8 cellular contexts compared by ENCODE assay signal in the genomic region with DNA sequence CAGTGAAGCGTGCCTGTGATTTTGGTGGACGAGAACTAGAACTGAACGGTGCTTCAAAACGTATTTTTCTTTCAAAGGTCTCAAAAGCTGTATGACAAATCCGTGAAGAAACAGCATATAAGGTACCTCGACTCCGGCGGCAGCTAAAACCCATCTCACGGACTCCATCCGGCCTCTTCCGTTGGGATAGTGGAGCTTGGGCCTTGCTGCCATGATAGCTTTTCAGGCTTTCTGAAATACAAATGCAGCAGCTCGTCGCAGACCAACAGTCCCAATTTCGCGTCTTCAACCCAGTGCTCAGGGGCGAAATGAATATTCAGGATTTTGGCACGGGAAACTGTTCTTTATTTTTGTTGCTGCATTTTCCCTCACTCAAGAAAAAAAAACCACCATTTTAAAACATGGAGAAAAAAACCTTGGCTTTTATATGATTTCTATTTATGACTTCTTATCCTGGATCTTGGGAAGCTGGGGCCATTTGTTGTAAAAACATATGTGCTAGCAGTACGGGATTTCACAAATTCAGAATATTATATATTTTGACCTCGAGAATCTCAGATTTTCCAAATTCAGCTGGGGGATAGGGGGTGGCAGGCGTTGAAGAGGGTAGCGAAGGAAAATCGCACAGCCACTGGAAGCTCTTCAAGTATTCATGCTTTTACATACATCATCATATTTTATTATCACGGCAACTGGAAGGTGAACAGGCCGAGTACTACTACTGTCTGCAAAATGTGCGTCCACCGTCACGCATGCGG. TPM values are rescaled to one million over a fixed set of nuclear protein-coding genes. Genes with fewer than 3 reads are reported as not detected.
A peak's percentile ranks its signal among the peaks of the same experiment; 100 is the strongest.
DNase-seq lines count a peak whose midpoint lies in the region; ATAC-seq, FAIRE-seq and TF ChIP-seq lines count a peak whose summit lies in the region.

No MANE protein-coding gene starts in this region.

- H3K9me3 ChIP-seq in K562 (replicated peaks; ENCODE audit: control insufficient read depth, insufficient read depth, low read depth, low read length) (no peaks in the 10 kb centered on the region), skeletal muscle tissue (ENCODE audit: control insufficient read depth in 3 of 3, low read length in 3 of 3) (no peaks in the 10 kb centered on the region)

- FAIRE-seq in K562 (lab: Jason Lieb, UNC): no peak

- peak; percentile 1 for ATAC-seq in GM18858 (IDR thresholded peaks at IDR 0.05; ENCODE audit: unreplicated experiment)
- no peak for ATAC-seq in K562

- TF ChIP-seq RAD21 in K562 (CRISPR knock-in tag; conservative IDR thresholded peaks at IDR 0.05 in 1 of 2, IDR thresholded peaks at IDR 0.05 in 1 of 2): no peak

- H3K4me3 ChIP-seq in K562 (peak overlapping the region; percentile 51), skeletal muscle tissue (ENCODE audit: low read length in 3 of 3) (peak overlapping the region; percentile 88 to 97 (median 90))

- no peaks in the 10 kb centered on the region for H3K79me2 ChIP-seq in K562 (ENCODE audit: control insufficient read depth, insufficient read depth, low read length)

- no peaks in the 10 kb centered on the region; a peak in 1 of 5 replicates for H3K27me3 ChIP-seq in K562 (ENCODE audit: control insufficient read depth in 2 of 2, insufficient read depth in 2 of 2, low read length in 2 of 2)
- H3K27me3 ChIP-seq in skeletal muscle tissue (ENCODE audit: control insufficient read depth in 3 of 3, insufficient read depth in 3 of 3, low read length in 3 of 3): no peaks in the 10 kb centered on the region

- H3K9ac ChIP-seq in K562 (ENCODE audit: insufficient read depth in 1 of 2, low read depth in 2 of 2, low read length in 2 of 2): peak overlapping the region; percentile 86 to 92
- peak overlapping the region; percentile 90 to 91 (median 90) for H3K9ac ChIP-seq in skeletal muscle tissue (ENCODE audit: low read depth in 1 of 3, low read length in 3 of 3)

- intact Hi-C loops in K562 (cut with micrococcal nuclease): loop anchor here (10.0 kb wide), 1 partner anchor 269 kb away; no protein-coding TSS in a partner anchor

- DNase-seq in AG08395 (ENCODE audit: low spot score): peak; percentile 31
- DNase-seq in NCI-H345 (lab: John Stamatoyannopoulos, UW): peak; percentile 33
- DNase-seq in K562 (ENCODE audit: extremely low read depth in 1 of 4, low spot score in 3 of 4): peak in 1 of 4 experiments; percentile 9
- peak; percentile 38 for DNase-seq in iPS-NIHi7 (ENCODE audit: extremely low spot score)
- DNase-seq in GF-D8 (lab: John Stamatoyannopoulos, UW): no peak
- DNase-seq in NCI-H2029 treated with DMSO at 0.1 percent for 48 hours (lab: John Stamatoyannopoulos, UW): no peak

- H3K27ac ChIP-seq in K562 (ENCODE audit: extremely low read depth, low read depth, low read length) (peak overlapping the region; percentile 90), skeletal muscle tissue (ENCODE audit: low read depth, low read length) (peak overlapping the region; percentile 85)

- in situ Hi-C loops in K562 (cut with MboI): loop anchor here (5.0 kb wide), 1 partner anchor 63 kb away; no protein-coding TSS in a partner anchor

- 55% methylated on average over 27 of the region's 28 CpGs for WGBS in K562 (ENCODE audit: insufficient coverage, low coverage, missing lambda C conversion rate)

- H3K4me1 ChIP-seq in K562 (replicated peaks in 1 of 2; ENCODE audit: control insufficient read depth in 2 of 2, insufficient read depth in 2 of 2, low read length in 2 of 2) (peaks cover 0 to 10% of the 10 kb centered on the region in 2 experiments; a peak in 3 of 5 replicates), skeletal muscle tissue (ENCODE audit: control insufficient read depth in 3 of 3, insufficient read depth in 3 of 3, low read length in 3 of 3) (peaks cover 0 to 10% (median 8%) of the 10 kb centered on the region in 3 donors)

- POLR2A ChIA-PET in K562 (lab: Yijun Ruan, JAX): interaction anchor here (0.7 to 2.0 kb wide), 10 partner anchors 9 to 113 kb away, joined by 3 to 9 read pairs (median 3); a partner anchor contains a TSS

- no peak for TF ChIP-seq CTCF in K562 (IDR thresholded peaks at IDR 0.05 in 2 of 3, conservative IDR thresholded peaks at IDR 0.05 in 1 of 3; ENCODE audit: insufficient read depth in 2 of 3, low read depth in 1 of 3, low read length in 3 of 3)

- no peaks in the 10 kb centered on the region for H3K9me1 ChIP-seq in K562 (ENCODE audit: control insufficient read depth, insufficient read depth, low read length)

- no peaks in the 10 kb centered on the region for H4K20me1 ChIP-seq in K562 (replicated peaks; ENCODE audit: control insufficient read depth, insufficient read depth, low read length)

- no peak for TF ChIP-seq EP300 in K562 (IDR thresholded peaks at IDR 0.05; ENCODE audit: low read length)

- CTCF ChIA-PET in K562 (lab: Yijun Ruan, JAX; ENCODE audit: low intra/inter-chr PET ratio): no interaction called here

- no TSS peak for BruUV-seq in K562 (replicated peaks; lab: Mats Ljungman, UMichigan)

- peak overlapping the region; percentile 91 for H2AFZ ChIP-seq in K562 (ENCODE audit: low read depth, low read length)

- peak overlapping the region; percentile 73 for H3K4me2 ChIP-seq in K562 (ENCODE audit: insufficient read depth, low read length)

- no peak for TF ChIP-seq POLR2A in K562 (conservative IDR thresholded peaks at IDR 0.05)

- H3K36me3 ChIP-seq in K562 (ENCODE audit: control insufficient read depth, insufficient read depth, low read length) (no peaks in the 10 kb centered on the region), skeletal muscle tissue (ENCODE audit: control insufficient read depth in 3 of 3, insufficient read depth in 3 of 3, low read length in 3 of 3) (peaks cover 0 to 8% (median 4%) of the 10 kb centered on the region in 3 donors)

TF ChIP-seq in K562, 482 proteins besides CTCF, POLR2A, EP300 and RAD21 (continues in another document):
- TF ChIP-seq PTBP1 (IDR thresholded peaks at IDR 0.05; ENCODE audit: low read depth, low read length) (no peak), ZNF316 (IDR thresholded peaks at IDR 0.05) (peak; percentile 10), NCOR1 (IDR thresholded peaks at IDR 0.05) (no peak), CCNT2 (IDR thresholded peaks at IDR 0.05; ENCODE audit: borderline replicate concordance, extremely low read depth, insufficient read length, low read depth, low read length) (no peak), ZFX (CRISPR knock-in tag; IDR thresholded peaks at IDR 0.05) (no peak), ZNF23 (CRISPR knock-in tag; IDR thresholded peaks at IDR 0.05) (no peak), NUFIP1 (IDR thresholded peaks at IDR 0.05; ENCODE audit: partially characterized antibody) (no peak), NRF1 (conservative IDR thresholded peaks at IDR 0.05 in 1 of 2, IDR thresholded peaks at IDR 0.05 in 1 of 2) (no peak), ZNF24 (IDR thresholded peaks at IDR 0.05) (no peak)
- TF ChIP-seq, protein P1, sequence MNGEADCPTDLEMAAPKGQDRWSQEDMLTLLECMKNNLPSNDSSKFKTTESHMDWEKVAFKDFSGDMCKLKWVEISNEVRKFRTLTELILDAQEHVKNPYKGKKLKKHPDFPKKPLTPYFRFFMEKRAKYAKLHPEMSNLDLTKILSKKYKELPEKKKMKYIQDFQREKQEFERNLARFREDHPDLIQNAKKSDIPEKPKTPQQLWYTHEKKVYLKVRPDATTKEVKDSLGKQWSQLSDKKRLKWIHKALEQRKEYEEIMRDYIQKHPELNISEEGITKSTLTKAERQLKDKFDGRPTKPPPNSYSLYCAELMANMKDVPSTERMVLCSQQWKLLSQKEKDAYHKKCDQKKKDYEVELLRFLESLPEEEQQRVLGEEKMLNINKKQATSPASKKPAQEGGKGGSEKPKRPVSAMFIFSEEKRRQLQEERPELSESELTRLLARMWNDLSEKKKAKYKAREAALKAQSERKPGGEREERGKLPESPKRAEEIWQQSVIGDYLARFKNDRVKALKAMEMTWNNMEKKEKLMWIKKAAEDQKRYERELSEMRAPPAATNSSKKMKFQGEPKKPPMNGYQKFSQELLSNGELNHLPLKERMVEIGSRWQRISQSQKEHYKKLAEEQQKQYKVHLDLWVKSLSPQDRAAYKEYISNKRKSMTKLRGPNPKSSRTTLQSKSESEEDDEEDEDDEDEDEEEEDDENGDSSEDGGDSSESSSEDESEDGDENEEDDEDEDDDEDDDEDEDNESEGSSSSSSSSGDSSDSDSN (IDR thresholded peaks at IDR 0.05; ENCODE audit: borderline replicate concordance in 1 of 2, low read depth in 2 of 2, low read length in 2 of 2): no peak
- TF ChIP-seq, protein P2, sequence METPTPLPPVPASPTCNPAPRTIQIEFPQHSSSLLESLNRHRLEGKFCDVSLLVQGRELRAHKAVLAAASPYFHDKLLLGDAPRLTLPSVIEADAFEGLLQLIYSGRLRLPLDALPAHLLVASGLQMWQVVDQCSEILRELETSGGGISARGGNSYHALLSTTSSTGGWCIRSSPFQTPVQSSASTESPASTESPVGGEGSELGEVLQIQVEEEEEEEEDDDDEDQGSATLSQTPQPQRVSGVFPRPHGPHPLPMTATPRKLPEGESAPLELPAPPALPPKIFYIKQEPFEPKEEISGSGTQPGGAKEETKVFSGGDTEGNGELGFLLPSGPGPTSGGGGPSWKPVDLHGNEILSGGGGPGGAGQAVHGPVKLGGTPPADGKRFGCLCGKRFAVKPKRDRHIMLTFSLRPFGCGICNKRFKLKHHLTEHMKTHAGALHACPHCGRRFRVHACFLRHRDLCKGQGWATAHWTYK (CRISPR knock-in tag; IDR thresholded peaks at IDR 0.05): no peak

RNA-seq across cellular contexts. Expression of a gene that starts 0.9 kb away (rescaled TPM):
- total RNA-seq in K562 (2011; cell fraction: chromatin; rRNA removed; ENCODE audit: low replicate concordance): 0.67 and 2.1 TPM in 2 replicates
- 0.17 and 1.1 TPM in 2 replicates for total RNA-seq in K562 (2011; cell fraction: nucleolus; rRNA removed)
- 2.0 and 3.2 TPM in 2 replicates for total RNA-seq in K562 (2011; cell fraction: nucleoplasm; rRNA removed)
- total RNA-seq in K562 (2014; rRNA removed) (1.3 and 1.5 TPM in 2 replicates), K562 (2014; rRNA removed; fragmentation: Illumina TruSeq; extraction: Trizol) (1.7 and 2.0 TPM in 2 replicates), K562 (2015; rRNA removed; fragmentation: Illumina TruSeq; extraction: Trizol) (0.98 and 1.7 TPM in 2 replicates), K562 (2021) (0.89 and 1.4 TPM in 2 replicates), skeletal muscle tissue (35.5 TPM)
- polyA plus RNA-seq in K562 (2011; rRNA removed) (3.1 and 3.4 TPM in 2 replicates), K562 (2014; fragmentation: Illumina TruSeq; extraction: Trizol) (2.4 and 2.8 TPM in 2 replicates), K562 (2014; fragmentation: Nextera tagmentation; extraction: Ambion mirVana) (1 to 10 TPM; 2.6 to 4.0 TPM), K562 (2014; rRNA removed) (2.0 and 2.6 TPM in 2 replicates)
- 0.75 and 2.1 TPM in 2 replicates for polyA plus RNA-seq in K562 (2011; cell fraction: cytosol; rRNA removed)
- polyA plus RNA-seq in K562 (2011; cell fraction: nucleus; rRNA removed): 1.1 and 3.3 TPM in 2 replicates
- 1.6 and 1.8 TPM in 2 replicates for polyA plus RNA-seq in K562 (2012)
- polyA minus RNA-seq in K562 (2011; rRNA and poly(A)+ RNA removed): 1.1 and 1.2 TPM in 2 replicates
- 0.76 and 1.0 TPM in 2 replicates for polyA minus RNA-seq in K562 (2011; cell fraction: cytosol; rRNA and poly(A)+ RNA removed)
- polyA minus RNA-seq in K562 (2011; cell fraction: nucleus; rRNA and poly(A)+ RNA removed): 0.89 and 0.94 TPM in 2 replicates

Comparison
In these comparisons a context has a peak if more than half of its experiments do, and no peak if none do; other contexts are left out.
1. DNase-seq: peak in AG08395 (single experiment), NCI-H345 (single experiment) and iPS-NIHi7 (single experiment); none in GF-D8 (single experiment) and NCI-H2029 treated with DMSO at 0.1 percent for 48 hours (single experiment).